In the genomic region with DNA sequence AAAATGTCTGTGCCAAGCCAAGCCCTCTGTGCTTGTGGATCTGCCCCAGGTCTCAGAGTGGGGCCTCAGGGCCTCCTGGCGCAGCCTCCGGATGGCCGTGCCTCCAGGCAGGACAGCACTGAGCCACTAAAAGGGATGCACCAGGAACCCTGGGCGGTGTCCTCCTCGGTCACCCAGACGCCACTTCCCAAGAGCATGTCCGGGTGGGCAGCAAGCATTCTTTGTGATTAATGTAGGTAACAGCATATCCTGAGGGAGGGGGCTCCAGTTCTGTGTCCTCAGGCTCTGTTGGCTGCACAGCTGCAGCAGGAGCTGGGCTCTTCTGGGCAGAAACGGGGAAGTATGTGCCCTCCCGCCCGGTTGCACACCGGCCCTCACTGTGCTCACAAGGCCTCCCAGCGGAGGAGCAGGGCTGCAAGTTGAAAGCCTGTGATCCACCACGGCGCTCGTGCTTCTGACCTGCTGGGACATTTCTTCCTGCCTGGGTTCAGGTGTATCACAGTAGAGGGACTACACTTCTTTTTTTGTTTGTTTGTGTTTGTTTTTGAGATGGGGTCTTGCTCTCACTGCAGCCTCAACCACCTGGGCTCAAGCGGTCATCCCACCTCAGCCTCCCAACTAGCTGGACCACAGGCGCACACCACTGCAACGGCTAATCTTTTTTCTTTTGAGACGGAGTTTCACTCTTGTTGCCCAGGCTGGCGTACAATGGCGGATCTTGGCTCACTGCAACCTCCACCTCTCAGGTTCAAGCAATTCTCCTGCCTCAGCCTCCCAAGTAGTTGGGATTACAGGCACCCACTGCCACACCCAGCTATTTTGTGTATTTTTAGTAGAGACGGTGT, we compare ENCODE assay signal across 31 cellular contexts. TPM values are rescaled to one million over a fixed set of nuclear protein-coding genes. Genes with fewer than 3 reads are reported as not detected.
DNase-seq lines count a peak whose midpoint lies in the region; ATAC-seq, FAIRE-seq and TF ChIP-seq lines count a peak whose summit lies in the region.
"Had no signal": no experiment of that assay in that cellular context is flagged by ENCODE, and none has a peak within 500 bp of the region (broad histone marks: within the 10 kb centered on the region; RNA-seq: fewer than 3 reads in every experiment).

No MANE protein-coding gene starts in this region.

- H3K4me1 ChIP-seq in right cardiac atrium (ENCODE audit: control insufficient read depth, insufficient read depth, low read length): peaks cover under 1% of the 10 kb centered on the region
- peaks cover 0 to 12% (median 1%) of the 10 kb centered on the region in 9 donors for H3K4me1 ChIP-seq in heart right ventricle
- peaks cover 0 to 12% of the 10 kb centered on the region in 2 donors for H3K4me1 ChIP-seq in neuronal stem cell (ENCODE audit: control insufficient read depth in 2 of 2, insufficient read depth in 1 of 2, low read depth in 1 of 2, low read length in 2 of 2)
- H3K4me1 ChIP-seq: testis had no signal

- peak overlapping the region; percentile 54 for H3K18ac ChIP-seq in neuronal stem cell (ENCODE audit: low read length)

- H3K27me3 Mint-ChIP-seq in chondrocyte (ENCODE audit: low read depth): no peaks in the 10 kb centered on the region
- H3K27me3 Mint-ChIP-seq: activated T-cell treated with anti-CD3 and anti-CD28 coated beads, Interleukin-2, amount 50 U/mL, for 24 hours; naive thymus-derived CD8-positive, alpha-beta T cell had no signal

- DNase-seq in right cardiac atrium (peak in 2 of 3 donors; percentile 24 to 41), heart right ventricle (no peak), chondrocyte (ENCODE audit: low spot score) (peak; percentile 61), neuronal stem cell (ENCODE audit: low spot score) (no peak), GM19239 (ENCODE audit: insufficient read length, low spot score) (no peak), NCI-H446 (lab: John Stamatoyannopoulos, UW) (no peak)
- no peak for DNase-seq in activated CD4-positive, CD25-positive, alpha-beta regulatory T cell (lab: John Stamatoyannopoulos, UW)
- DNase-seq: ACHN; activated CD4-positive, alpha-beta T cell treated with anti-CD3 and anti-CD28 coated beads for 48 hours; activated naive CD4-positive, alpha-beta T cell; activated T-cell treated with anti-CD3 and anti-CD28 coated beads, Interleukin-2, amount 50 U/mL, for 24 hours; C1 segment of cervical spinal cord; caudate nucleus; COR-L47; DMS53; endodermal cell; H9; KG1; MM.1S; NCI-H2029; NCI-H526; NK-92 treated with Interleukin-12 subunit alpha and Interleukin-12 subunit beta, amount 100 ng/mL, for 24 hours; SHP77 treated with DMSO at 0.1 percent for 48 hours; stimulated activated CD4-positive, alpha-beta T cell treated with anti-CD3 and anti-CD28 coated beads, Interleukin-2, amount 100 ng/mL, for 24 hours; stimulated activated naive CD8-positive, alpha-beta T cell treated with anti-CD3 and anti-CD28 coated beads, Interleukin-15, Interleukin-2, amounts not matched to agents 100 U/mL and 50 U/mL, for 24 hours; testis had no signal

- peaks cover 2% of the 10 kb centered on the region for H3K79me1 ChIP-seq in neuronal stem cell (ENCODE audit: low read depth, low read length)

- no peak overlapping the region for H3K4me3 ChIP-seq in right cardiac atrium (ENCODE audit: low read length)
- H3K4me3 ChIP-seq in heart right ventricle: no peak overlapping the region
- H3K4me3 ChIP-seq in neuronal stem cell (ENCODE audit: low read length in 2 of 2): no peak overlapping the region
- H3K4me3 ChIP-seq: lung, testis, uterus had no signal

- no peak overlapping the region for H2AK5ac ChIP-seq in neuronal stem cell (ENCODE audit: low read depth, low read length)

- H3K4me2 ChIP-seq in neuronal stem cell (ENCODE audit: insufficient read depth, low read length, poor library complexity, severe bottlenecking): no peak overlapping the region

- H3K36me3 Mint-ChIP-seq in chondrocyte (ENCODE audit: low read depth): peaks cover 6% of the 10 kb centered on the region

- H3K27ac ChIP-seq in right cardiac atrium (ENCODE audit: low read length) (no peak overlapping the region), heart right ventricle (no peak overlapping the region), neuronal stem cell (replicated peaks; ENCODE audit: low read length) (no peak overlapping the region)
- H3K27ac ChIP-seq: testis, uterus had no signal

- no peak overlapping the region for H3K27ac Mint-ChIP-seq in chondrocyte (ENCODE audit: unreplicated experiment)
- H3K27ac Mint-ChIP-seq: activated T-cell treated with anti-CD3 and anti-CD28 coated beads, Interleukin-2, amount 50 U/mL, for 24 hours; endodermal cell; H9 had no signal

- H3K27me3 ChIP-seq in right cardiac atrium (ENCODE audit: control insufficient read depth, insufficient read depth) (no peaks in the 10 kb centered on the region), heart right ventricle (no peaks in the 10 kb centered on the region), neuronal stem cell (ENCODE audit: control insufficient read depth in 3 of 3, insufficient read depth in 3 of 3, low read depth in 1 of 3, low read length in 3 of 3) (no peaks in the 10 kb centered on the region)
- H3K27me3 ChIP-seq: testis, uterus had no signal

- no peak overlapping the region for H4K91ac ChIP-seq in neuronal stem cell (ENCODE audit: low read depth, low read length, poor library complexity)

- H2BK15ac ChIP-seq in neuronal stem cell (ENCODE audit: low read length): no peak overlapping the region

- ATAC-seq in right cardiac atrium (no peak), heart right ventricle (no peak)
- ATAC-seq: naive thymus-derived CD8-positive, alpha-beta T cell; stimulated activated naive CD8-positive, alpha-beta T cell treated with anti-CD3 and anti-CD28 coated beads, Interleukin-15, Interleukin-2, amounts not matched to agents 100 U/mL and 50 U/mL, for 24 hours had no signal

- no peak overlapping the region for H3K9ac ChIP-seq in neuronal stem cell (ENCODE audit: low read depth, low read length, poor library complexity)

- no peak overlapping the region for H2BK120ac ChIP-seq in neuronal stem cell (ENCODE audit: low read depth, low read length)

- no peak overlapping the region for H3K4ac ChIP-seq in neuronal stem cell (ENCODE audit: low read length)

- H3K23ac ChIP-seq in neuronal stem cell (ENCODE audit: low read depth, low read length, poor library complexity): peak overlapping the region; percentile 69

- WGBS in right cardiac atrium: 97% methylated on average over 22 of the region's 22 CpGs
- WGBS in heart right ventricle, 2 donors: 97% methylated on average over 22 of the region's 22 CpGs
- no CpG with 5 or more reads among the region's 22 CpGs for WGBS in neuronal stem cell (ENCODE audit: extremely low coverage in 2 of 2, insufficient read length in 2 of 2, insufficient replicate concordance in 1 of 2), 2 donors

- no peaks in the 10 kb centered on the region for H3K9me3 Mint-ChIP-seq in chondrocyte (ENCODE audit: low read depth)
- H3K9me3 Mint-ChIP-seq: activated T-cell treated with anti-CD3 and anti-CD28 coated beads, Interleukin-2, amount 50 U/mL, for 24 hours; endodermal cell; H9; naive thymus-derived CD8-positive, alpha-beta T cell had no signal

- H2AFZ ChIP-seq in neuronal stem cell (ENCODE audit: low read length): no peak overlapping the region

- peak overlapping the region; percentile 73 for H2BK5ac ChIP-seq in neuronal stem cell (ENCODE audit: low read length)

- no peak overlapping the region for H3K4me3 Mint-ChIP-seq in chondrocyte (ENCODE audit: unreplicated experiment)
- H3K4me3 Mint-ChIP-seq: activated T-cell treated with anti-CD3 and anti-CD28 coated beads, Interleukin-2, amount 50 U/mL, for 24 hours; endodermal cell; H9; naive thymus-derived CD8-positive, alpha-beta T cell had no signal

- H3K9me3 ChIP-seq in right cardiac atrium (ENCODE audit: control insufficient read depth, low read length) (no peaks in the 10 kb centered on the region), heart right ventricle (no peaks in the 10 kb centered on the region), neuronal stem cell (replicated peaks in 1 of 2; ENCODE audit: control insufficient read depth in 2 of 2, insufficient read depth in 1 of 2, low read depth in 1 of 2, low read length in 2 of 2) (peaks cover 3% of the 10 kb centered on the region in 2 donors)
- H3K9me3 ChIP-seq: testis, uterus had no signal

- no peak for FAIRE-seq in GM19239 (lab: Jason Lieb, UNC)
- FAIRE-seq: GM12891, keratinocyte had no signal

- H3K14ac ChIP-seq in neuronal stem cell (ENCODE audit: low read length): no peak overlapping the region

- H3K4me1 Mint-ChIP-seq in chondrocyte (ENCODE audit: low read depth): peaks cover 6% of the 10 kb centered on the region
- H3K4me1 Mint-ChIP-seq: endodermal cell had no signal

- H3K36me3 ChIP-seq in heart right ventricle (peaks cover 0 to 48% (median 0%) of the 10 kb centered on the region in 9 donors), neuronal stem cell (replicated peaks in 1 of 2; ENCODE audit: control insufficient read depth in 2 of 2, insufficient read depth in 2 of 2, low read length in 2 of 2) (peaks cover 2 to 31% of the 10 kb centered on the region in 2 donors)
- H3K36me3 ChIP-seq: uterus had no signal

- intact Hi-C loops in right cardiac atrium (cut with DNase I) (no loop called here), heart right ventricle (cut with DNase I) (no loop called here)

- H4K8ac ChIP-seq in neuronal stem cell (ENCODE audit: low read depth, low read length): no peak overlapping the region

- peak overlapping the region; percentile 8 for H2BK12ac ChIP-seq in neuronal stem cell (ENCODE audit: low read length)

- no peak for TF ChIP-seq CTCF in heart right ventricle (IDR thresholded peaks at IDR 0.05)
- no peak for TF ChIP-seq CTCF in chondrocyte (IDR thresholded peaks at IDR 0.05)

RNA-seq across cellular contexts. Expression of a gene that starts 37.9 kb away (rescaled TPM):
- 10 to 100 TPM; 18.4 to 22.5 (median 19.7) TPM for total RNA-seq in right cardiac atrium
- 24.6 TPM for polyA plus RNA-seq in right cardiac atrium
- 10 to 100 TPM; 17.5 to 26.4 (median 22.1) TPM for total RNA-seq in heart right ventricle
- 10 to 100 TPM; 23.8 to 30.6 TPM for polyA plus RNA-seq in heart right ventricle
- 27.6 to 33.0 TPM (median 28.4 TPM) in 3 replicates for total RNA-seq in chondrocyte
- 14.3 TPM for polyA plus RNA-seq in neuronal stem cell (2013, experiment 1 of 2)
- polyA plus RNA-seq in neuronal stem cell (2013, experiment 2 of 2): 13.1 TPM

Comparison
In these comparisons a context has a peak if more than half of its experiments do, and no peak if none do; other contexts are left out.
1. DNase-seq: peak in right cardiac atrium (2 of 3) and chondrocyte (single experiment); none in heart right ventricle (0 of 2), neuronal stem cell (single experiment), GM19239 (single experiment), activated CD4-positive, CD25-positive, alpha-beta regulatory T cell (0 of 4) and NCI-H446 (0 of 2).